In the genomic region with DNA sequence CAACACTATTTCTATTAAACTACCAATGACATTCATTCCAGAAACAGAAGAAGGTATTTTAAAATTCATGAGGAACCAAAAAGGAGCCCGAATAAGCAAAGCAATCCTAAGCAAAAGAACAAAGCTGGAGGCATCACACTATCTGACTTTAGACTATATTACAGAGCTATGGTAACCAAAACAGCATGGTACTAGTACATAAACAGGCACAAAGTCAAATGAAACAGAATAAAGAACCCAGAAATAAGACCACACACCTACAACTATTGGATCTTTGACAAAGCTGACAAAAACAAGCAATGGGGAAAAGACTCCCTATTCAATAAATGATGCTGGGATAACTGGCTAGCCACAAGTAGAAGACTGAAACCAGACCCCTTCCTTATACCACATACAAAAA, we compare ENCODE assay signal across 34 cellular contexts.
"Had no signal": no experiment of that assay in that cellular context is flagged by ENCODE, and none has a peak within 500 bp of the region (broad histone marks: within the 10 kb centered on the region; RNA-seq: fewer than 3 reads in every experiment).

No MANE protein-coding gene starts in this region.

- H3K27me3 ChIP-seq: MG63 had no signal

- H3K9me3 ChIP-seq: MG63 had no signal

- H3K4me3 ChIP-seq: MG63 had no signal

- DNase-seq: Karpas-422, Kasumi-1, MG63, MM.1S, MV-4-11, NCI-H1048, NCI-H1092, NCI-H1092 treated with DMSO at 0.1 percent for 48 hours, NCI-H1105, NCI-H1105 treated with DMSO at 0.1 percent for 48 hours, NCI-H1417, NCI-H1417 treated with DMSO at 0.1 percent for 48 hours, NCI-H1436, NCI-H1436 treated with DMSO at 0.1 percent for 48 hours, NCI-H146, NCI-H1694, NCI-H1694 treated with DMSO at 0.1 percent for 48 hours, NCI-H187, NCI-H187 treated with DMSO at 0.1 percent for 48 hours, NCI-H1930, NCI-H2029, NCI-H2029 treated with DMSO at 0.1 percent for 48 hours, NCI-H2081, NCI-H2081 treated with DMSO at 0.1 percent for 48 hours, NCI-H2107, NCI-H2171, NCI-H2171 treated with DMSO at 0.1 percent for 48 hours, NCI-H2227 treated with DMSO at 0.1 percent for 48 hours, NCI-H226, NCI-H345, NCI-H446, NCI-H446 treated with DMSO at 0.1 percent for 48 hours, NCI-H510A, NCI-H510A treated with DMSO at 0.1 percent for 48 hours had no signal

- H3K36me3 ChIP-seq: MG63 had no signal
